Comparison of ENCODE assay signal across 11 cellular contexts in the genomic region with DNA sequence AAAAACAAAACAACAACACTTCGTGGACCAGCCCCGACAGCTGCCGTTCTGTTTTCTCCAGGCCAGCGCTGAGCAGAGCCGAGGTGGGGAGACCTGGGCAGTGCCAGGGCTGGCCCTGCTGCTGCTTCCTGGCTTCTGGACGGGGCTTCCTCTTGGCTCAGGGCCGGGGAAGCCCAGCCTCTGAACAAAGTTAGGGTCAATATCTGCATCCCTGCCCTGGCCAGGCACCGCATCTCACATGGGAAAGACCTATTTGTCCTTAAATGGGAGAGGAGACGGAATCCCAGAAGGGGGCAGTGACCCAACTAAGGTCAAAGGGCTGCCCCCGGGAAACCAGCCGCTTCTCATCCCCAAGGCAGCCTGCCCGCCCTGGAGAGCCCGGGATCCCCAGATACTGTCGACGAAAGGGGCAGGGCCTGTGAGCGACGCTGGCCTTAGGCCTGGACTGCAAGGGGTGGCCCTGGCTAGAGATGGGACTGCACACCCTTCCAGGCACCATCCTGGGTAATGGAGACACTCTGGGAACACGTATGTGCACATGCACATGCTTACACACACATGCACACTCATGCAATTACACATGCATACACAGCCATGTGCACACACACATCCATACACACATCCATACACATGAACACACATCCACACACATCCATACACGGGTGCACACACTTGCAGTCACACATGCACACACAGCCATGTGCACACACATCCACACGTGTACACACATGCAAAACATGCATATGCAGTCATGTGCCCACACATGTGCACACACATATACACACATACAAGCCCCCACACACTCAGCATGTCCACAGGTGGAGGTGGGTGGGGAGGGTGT. TPM values are rescaled to one million over a fixed set of nuclear protein-coding genes. Genes with fewer than 3 reads are reported as not detected.
A peak's percentile ranks its signal among the peaks of the same experiment; 100 is the strongest.
DNase-seq lines count a peak whose midpoint lies in the region; ATAC-seq and TF ChIP-seq lines count a peak whose summit lies in the region.
"Had no signal": no experiment of that assay in that cellular context is flagged by ENCODE, and none has a peak within 500 bp of the region (broad histone marks: within the 10 kb centered on the region; RNA-seq: fewer than 3 reads in every experiment).

No MANE protein-coding gene starts in this region.

- H3K4me1 ChIP-seq in colonic mucosa (no peaks in the 10 kb centered on the region), lower lobe of right lung (peaks cover 45% of the 10 kb centered on the region)

- peak in 1 of 2 donors; percentile 38 for ATAC-seq in lower lobe of right lung
- no peak for ATAC-seq in stimulated activated effector memory CD8-positive, alpha-beta T cell treated with anti-CD3 and anti-CD28 coated beads, Interleukin-12 subunit alpha, Interleukin-12 subunit beta, amount 100 ng/mL, for 72 hours

- DNase-seq in HFFc6 (no peak), colonic mucosa (no peak), lower lobe of right lung (peak; percentile 51), iPS-NIHi7 (ENCODE audit: extremely low spot score) (no peak), NCI-H82 (lab: John Stamatoyannopoulos, UW) (no peak), NCI-H2171 (lab: John Stamatoyannopoulos, UW) (no peak), mucosa of gallbladder (ENCODE audit: low spot score) (no peak)
- no peak for DNase-seq in stimulated activated effector memory CD8-positive, alpha-beta T cell treated with anti-CD3 and anti-CD28 coated beads, Interleukin-12 subunit alpha, Interleukin-12 subunit beta, amount 100 ng/mL, for 72 hours (ENCODE audit: low spot score in 2 of 2)
- DNase-seq: activated T-cell treated with anti-CD3 and anti-CD28 coated beads, Interleukin-2, amount 50 U/mL, for 4 hours; NCI-H2081 treated with DMSO at 0.1 percent for 48 hours had no signal

- peaks cover 7% of the 10 kb centered on the region for H3K9me3 Mint-ChIP-seq in HFFc6
- no peaks in the 10 kb centered on the region for H3K9me3 Mint-ChIP-seq in stimulated activated effector memory CD8-positive, alpha-beta T cell treated with anti-CD3 and anti-CD28 coated beads, Interleukin-12 subunit alpha, Interleukin-12 subunit beta, amount 100 ng/mL, for 72 hours

- H3K4me3 ChIP-seq in colonic mucosa (no peak overlapping the region), lower lobe of right lung (no peak overlapping the region)
- H3K4me3 ChIP-seq: lung had no signal

- peaks cover 17% of the 10 kb centered on the region for H3K36me3 Mint-ChIP-seq in HFFc6 (ENCODE audit: low read depth)
- no peaks in the 10 kb centered on the region for H3K36me3 Mint-ChIP-seq in stimulated activated effector memory CD8-positive, alpha-beta T cell treated with anti-CD3 and anti-CD28 coated beads, Interleukin-12 subunit alpha, Interleukin-12 subunit beta, amount 100 ng/mL, for 72 hours

- H3K27me3 ChIP-seq in colonic mucosa (no peaks in the 10 kb centered on the region), lower lobe of right lung (ENCODE audit: low read depth) (no peaks in the 10 kb centered on the region)

- peaks cover 52% of the 10 kb centered on the region for H3K4me1 Mint-ChIP-seq in HFFc6 (ENCODE audit: low read depth)
- H3K4me1 Mint-ChIP-seq in stimulated activated effector memory CD8-positive, alpha-beta T cell treated with anti-CD3 and anti-CD28 coated beads, Interleukin-12 subunit alpha, Interleukin-12 subunit beta, amount 100 ng/mL, for 72 hours, result peaks cover 9% of the 10 kb centered on the region

- peak overlapping the region; percentile 73 for H3K27ac Mint-ChIP-seq in HFFc6
- peak overlapping the region; percentile 56 for H3K27ac Mint-ChIP-seq in stimulated activated effector memory CD8-positive, alpha-beta T cell treated with anti-CD3 and anti-CD28 coated beads, Interleukin-12 subunit alpha, Interleukin-12 subunit beta, amount 100 ng/mL, for 72 hours

- intact Hi-C loops in colonic mucosa (cut with DNase I) (no loop called here), lower lobe of right lung (cut with DNase I) (no loop called here)

- no peak overlapping the region; the same call in 1 of the 2 replicates for H3K4me3 Mint-ChIP-seq in HFFc6
- peak overlapping the region; percentile 30 for H3K4me3 Mint-ChIP-seq in stimulated activated effector memory CD8-positive, alpha-beta T cell treated with anti-CD3 and anti-CD28 coated beads, Interleukin-12 subunit alpha, Interleukin-12 subunit beta, amount 100 ng/mL, for 72 hours
- H3K4me3 Mint-ChIP-seq: activated T-cell treated with anti-CD3 and anti-CD28 coated beads, Interleukin-2, amount 50 U/mL, for 4 hours had no signal

- H3K9me3 ChIP-seq in colonic mucosa, result no peaks in the 10 kb centered on the region
- no peaks in the 10 kb centered on the region for H3K9me3 ChIP-seq in lower lobe of right lung

- no peak for TF ChIP-seq CTCF in HFFc6 (IDR thresholded peaks at IDR 0.05)
- no peak for TF ChIP-seq CTCF in colonic mucosa (IDR thresholded peaks at IDR 0.05)
- no peak for TF ChIP-seq CTCF in lower lobe of right lung (IDR thresholded peaks at IDR 0.05)

- H3K27me3 Mint-ChIP-seq in HFFc6 (ENCODE audit: insufficient read depth), result peaks cover 8% of the 10 kb centered on the region

- H3K36me3 ChIP-seq in colonic mucosa, result no peaks in the 10 kb centered on the region
- H3K36me3 ChIP-seq in lower lobe of right lung, result no peaks in the 10 kb centered on the region

- H3K27ac ChIP-seq in colonic mucosa, result peak overlapping the region; percentile 22
- H3K27ac ChIP-seq in lower lobe of right lung, result peak overlapping the region; percentile 86

- H3K9ac ChIP-seq in colonic mucosa (ENCODE audit: low read depth in 2 of 2, low read length in 2 of 2), result no peak overlapping the region

RNA-seq across cellular contexts. Expression of gene POFUT2, which starts 22.1 kb away (rescaled TPM):
- 100 to 1,000 TPM in 1 of 6 experiments, 10 to 100 TPM in 5; 78.2 to 112 (median 80.3) TPM for total RNA-seq in HFFc6 (2021; fragmentation: NEBNext Ultra II Directional; extraction: Animal tissue kit (Norgen Biotek cat#: 25700))
- total RNA-seq in colonic mucosa (10 to 100 TPM; 23.8 to 31.6 TPM), lower lobe of right lung (29.1 TPM), mucosa of gallbladder (42.7 TPM)
